ENCODE assay signal across 12 cellular contexts in genomic region chr12:108313236-108313608, GRCh38. TPM values are rescaled to one million over a fixed set of nuclear protein-coding genes. Genes with fewer than 3 reads are reported as not detected.
A peak's percentile ranks its signal among the peaks of the same experiment; 100 is the strongest.
DNase-seq lines count a peak whose midpoint lies in the region; ATAC-seq, FAIRE-seq and TF ChIP-seq lines count a peak whose summit lies in the region.
"Had no signal": no experiment of that assay in that cellular context is flagged by ENCODE, and none has a peak within 500 bp of the region (broad histone marks: within the 10 kb centered on the region; RNA-seq: fewer than 3 reads in every experiment).

No MANE protein-coding gene starts in this region.

- H3K27ac ChIP-seq in kidney (ENCODE audit: low read depth in 2 of 2, low read length in 2 of 2) (peak overlapping the region; percentile 32 to 62), spleen (peak overlapping the region in 7 of 8 donors; percentile 23 to 81 (median 69))
- H3K27ac ChIP-seq: psoas muscle had no signal

- H3K4me1 Mint-ChIP-seq in activated CD8-positive, alpha-beta T cell treated with anti-CD3 and anti-CD28 coated beads, Interleukin-2, amount 10 ng/mL, durations not matched to agents 7 days and 5 days (ENCODE audit: low read depth): peaks cover 60% of the 10 kb centered on the region

- POLR2A ChIA-PET in activated CD8-positive, alpha-beta T cell treated with anti-CD3 and anti-CD28 coated beads, Interleukin-2, amount 10 ng/mL, durations not matched to agents 7 days and 5 days (lab: Charles Lee): interaction anchor here (0.8 to 1.1 kb wide), 2 partner anchors 15 to 279 kb away, joined by 3 to 7 read pairs; no protein-coding TSS in a partner anchor

- H3K27ac Mint-ChIP-seq in activated CD8-positive, alpha-beta T cell treated with anti-CD3 and anti-CD28 coated beads, Interleukin-2, amount 10 ng/mL, durations not matched to agents 7 days and 5 days: peak overlapping the region; percentile 96
- H3K27ac Mint-ChIP-seq: activated T-helper 1 cell treated with anti-CD3 and anti-CD28 coated beads, Interleukin-12 subunit alpha, Interleukin-12 subunit beta, Interleukin-2, Interleukin-4 antibody, amounts not matched to agents 30 ng/mL and 10 ng/mL and 1 ng/mL, durations not matched to agents 14 hours and 24 hours and 36 hours had no signal

- in situ Hi-C loops in ACHN (cut with HindIII; ENCODE audit: low pct_ligation_motif_present, low pct_unique_long_range_greater_than_20kb, low sequenced_read_pairs): no loop called here

- peaks cover 0 to 20% of the 10 kb centered on the region in 2 donors for H3K4me1 ChIP-seq in kidney (ENCODE audit: control insufficient read depth in 1 of 2, insufficient read depth in 1 of 2, low read depth in 1 of 2, low read length in 2 of 2)
- H3K4me1 ChIP-seq in spleen: peaks cover 5 to 52% (median 28%) of the 10 kb centered on the region in 6 donors
- H3K4me1 ChIP-seq: psoas muscle had no signal

- no peak for FAIRE-seq in kidney (lab: Jason Lieb, UNC)

- CTCF ChIA-PET in activated CD8-positive, alpha-beta T cell treated with anti-CD3 and anti-CD28 coated beads, Interleukin-2, amount 10 ng/mL, durations not matched to agents 7 days and 5 days (lab: Charles Lee): interaction anchor here (0.7 to 1.7 kb wide), 5 partner anchors 10 to 199 kb away, joined by 3 to 7 read pairs (median 4); no protein-coding TSS in a partner anchor

- peaks cover 2% of the 10 kb centered on the region for H3K36me3 Mint-ChIP-seq in activated CD8-positive, alpha-beta T cell treated with anti-CD3 and anti-CD28 coated beads, Interleukin-2, amount 10 ng/mL, durations not matched to agents 7 days and 5 days (ENCODE audit: low read depth)

- H3K9me3 ChIP-seq in kidney (ENCODE audit: control insufficient read depth in 1 of 2, low read length in 2 of 2): no peaks in the 10 kb centered on the region
- H3K9me3 ChIP-seq in spleen: no peaks in the 10 kb centered on the region
- H3K9me3 ChIP-seq: psoas muscle had no signal

- H3K27me3 ChIP-seq in spleen (replicated peaks in 1 of 7): peaks cover 0 to 23% (median 0%) of the 10 kb centered on the region in 7 donors

- H3K27me3 Mint-ChIP-seq in activated CD8-positive, alpha-beta T cell treated with anti-CD3 and anti-CD28 coated beads, Interleukin-2, amount 10 ng/mL, durations not matched to agents 7 days and 5 days (ENCODE audit: low read depth): no peaks in the 10 kb centered on the region

- intact Hi-C loops in kidney (cut with DNase I) (no loop called here), spleen (cut with DNase I; ENCODE audit: low total_unique reads) (no loop called here)

- no peaks in the 10 kb centered on the region for H3K9me3 Mint-ChIP-seq in activated CD8-positive, alpha-beta T cell treated with anti-CD3 and anti-CD28 coated beads, Interleukin-2, amount 10 ng/mL, durations not matched to agents 7 days and 5 days (ENCODE audit: insufficient read depth)
- H3K9me3 Mint-ChIP-seq: activated T-helper 1 cell treated with anti-CD3 and anti-CD28 coated beads, Interleukin-12 subunit alpha, Interleukin-12 subunit beta, Interleukin-2, Interleukin-4 antibody, amounts not matched to agents 30 ng/mL and 10 ng/mL and 1 ng/mL, durations not matched to agents 14 hours and 24 hours and 36 hours; T-helper 1 cell treated with Interleukin-12 subunit alpha and Interleukin-12 subunit beta and Interleukin-4 antibody, amounts not matched to agents 30 μg/mL and 1 μg/mL, for 36 hours had no signal

- no peaks in the 10 kb centered on the region for H3K36me3 ChIP-seq in kidney (ENCODE audit: control insufficient read depth in 1 of 2, insufficient read depth in 2 of 2, low read length in 2 of 2)
- peaks cover 0 to 4% (median 0%) of the 10 kb centered on the region in 6 donors for H3K36me3 ChIP-seq in spleen

- peak overlapping the region; percentile 75 for H3K4me3 Mint-ChIP-seq in activated CD8-positive, alpha-beta T cell treated with anti-CD3 and anti-CD28 coated beads, Interleukin-2, amount 10 ng/mL, durations not matched to agents 7 days and 5 days
- H3K4me3 Mint-ChIP-seq: activated T-helper 1 cell treated with anti-CD3 and anti-CD28 coated beads, Interleukin-12 subunit alpha, Interleukin-12 subunit beta, Interleukin-2, Interleukin-4 antibody, amounts not matched to agents 30 ng/mL and 10 ng/mL and 1 ng/mL, durations not matched to agents 14 hours and 24 hours and 36 hours had no signal

- ATAC-seq in activated CD8-positive, alpha-beta T cell treated with anti-CD3 and anti-CD28 coated beads, Interleukin-2, amount 10 ng/mL, durations not matched to agents 7 days and 5 days: no peak
- no peak for ATAC-seq in HG03039 (IDR thresholded peaks at IDR 0.05; ENCODE audit: unreplicated experiment)
- no peak for ATAC-seq in HG02798 (IDR thresholded peaks at IDR 0.05; ENCODE audit: poor library complexity, unreplicated experiment)
- ATAC-seq in HG03280 (IDR thresholded peaks at IDR 0.05; ENCODE audit: unreplicated experiment): no peak

- TF ChIP-seq CTCF in kidney (IDR thresholded peaks at IDR 0.05; ENCODE audit: borderline replicate concordance, extremely low read depth, insufficient read depth) (no peak), spleen (IDR thresholded peaks at IDR 0.05 in 8 of 11, conservative IDR thresholded peaks at IDR 0.05 in 3 of 11) (no peak)

- H3K4me3 ChIP-seq in kidney (ENCODE audit: low read length in 2 of 2) (no peak overlapping the region), spleen (no peak overlapping the region)
- H3K4me3 ChIP-seq: psoas muscle had no signal

- 27 to 49% (median 37%) methylated on average over 3 of the region's 3 CpGs for WGBS in spleen, 5 donors

- no peak overlapping the region for H3K9ac ChIP-seq in kidney (ENCODE audit: low read length in 2 of 2)

- no peak for TF ChIP-seq POLR2A in spleen (IDR thresholded peaks at IDR 0.05)

- DNase-seq in HCEC 1CT: peak; percentile 3
- no peak for DNase-seq in activated CD8-positive, alpha-beta T cell treated with anti-CD3 and anti-CD28 coated beads, Interleukin-2, amount 10 ng/mL, durations not matched to agents 7 days and 5 days
- no peak for DNase-seq in kidney
- DNase-seq in spleen: no peak
- no peak for DNase-seq in ACHN
- DNase-seq: effector CD8-positive, alpha-beta T cell had no signal

RNA-seq across cellular contexts. Expression of gene CMKLR1, which starts 25.9 kb away (rescaled TPM):
- total RNA-seq in activated CD8-positive, alpha-beta T cell treated with anti-CD3 and anti-CD28 coated beads, Interleukin-2, amount 10 ng/mL, durations not matched to agents 7 days and 5 days: under 1 TPM in 1 of 2 experiments, not detected in 1; 0.08 TPM
- total RNA-seq in kidney: 25.7 TPM
- 6.1 TPM for polyA plus RNA-seq in kidney (ENCODE audit: insufficient read depth, low read depth, low replicate concordance)
- total RNA-seq in spleen: 100 to 1,000 TPM in 2 of 7 donors, 10 to 100 TPM in 5; 53.0 to 118 (median 84.4) TPM
- 10 to 100 TPM in 1 of 3 donors, 1 to 10 TPM in 2; 6.3 to 12.1 (median 9.0) TPM for polyA plus RNA-seq in spleen
- total RNA-seq: activated T-helper 1 cell treated with anti-CD3 and anti-CD28 coated beads, Interleukin-12 subunit alpha, Interleukin-12 subunit beta, Interleukin-2, Interleukin-4 antibody, amounts not matched to agents 30 ng/mL and 10 ng/mL and 1 ng/mL, durations not matched to agents 14 hours and 24 hours and 36 hours had no signal

Comparison
In these comparisons a context has a peak if more than half of its experiments do, and no peak if none do; other contexts are left out.
1. RNA of gene CMKLR1, which starts 25.9 kb away (total RNA-seq): 53.0 to 118 TPM in spleen and 25.7 TPM in kidney (single experiment); 0.08 TPM in activated CD8-positive, alpha-beta T cell treated with anti-CD3 and anti-CD28 coated beads, Interleukin-2, amount 10 ng/mL, durations not matched to agents 7 days and 5 days; every median in the first group is over 10 times any median in the second.